Comparison of ENCODE assay signal across 21 cellular contexts in genomic region chr10:51986531-51986930, GRCh38.
A peak's percentile ranks its signal among the peaks of the same experiment; 100 is the strongest.
DNase-seq lines count a peak whose midpoint lies in the region; ATAC-seq, FAIRE-seq and TF ChIP-seq lines count a peak whose summit lies in the region.
"Had no signal": no experiment of that assay in that cellular context is flagged by ENCODE, and none has a peak within 500 bp of the region (broad histone marks: within the 10 kb centered on the region; RNA-seq: fewer than 3 reads in every experiment).

No MANE protein-coding gene starts in this region.

- H3K4me1 ChIP-seq in H1 (replicated peaks in 1 of 4; ENCODE audit: control insufficient read depth in 3 of 4, insufficient read depth in 4 of 4, low read length in 3 of 4) (no peaks in the 10 kb centered on the region; a peak in 1 of 7 replicates), psoas muscle (peaks cover 9% of the 10 kb centered on the region), SK-N-SH (ENCODE audit: control insufficient read depth in 1 of 2, insufficient read depth in 2 of 2, low read depth in 1 of 2, low read length in 1 of 2) (no peaks in the 10 kb centered on the region; a peak in 2 of 4 replicates)
- H3K4me1 ChIP-seq: BE2C had no signal

- no peak overlapping the region for H4K5ac ChIP-seq in H1 (ENCODE audit: insufficient read length, low read depth, low read length)

- H4K20me1 ChIP-seq in H1 (replicated peaks in 1 of 2; ENCODE audit: control insufficient read depth in 1 of 2, insufficient read depth in 2 of 2, low read length in 2 of 2) (peaks cover 0 to 3% of the 10 kb centered on the region in 2 experiments), SK-N-SH (ENCODE audit: insufficient read depth) (no peaks in the 10 kb centered on the region)

- no peaks in the 10 kb centered on the region for H3K79me2 ChIP-seq in H1 (ENCODE audit: control insufficient read depth in 1 of 2, insufficient read depth in 2 of 2, low read length in 2 of 2)
- H3K79me2 ChIP-seq in SK-N-SH (ENCODE audit: insufficient read depth), result no peaks in the 10 kb centered on the region

- H2BK120ac ChIP-seq in H1 (replicated peaks; ENCODE audit: low read depth, low read length), result no peak overlapping the region

- H2AFZ ChIP-seq in H1 (ENCODE audit: low read length), result no peak overlapping the region
- H2AFZ ChIP-seq in SK-N-SH (ENCODE audit: low read depth), result no peak overlapping the region
- H2AFZ ChIP-seq: PC-9 had no signal

- no peaks in the 10 kb centered on the region for H3K9me2 ChIP-seq in SK-N-SH

- no peak overlapping the region for H3K4me2 ChIP-seq in H1 (ENCODE audit: insufficient read depth in 1 of 2, low read depth in 2 of 2, low read length in 2 of 2)
- H3K4me2 ChIP-seq in SK-N-SH, result no peak overlapping the region
- H3K4me2 ChIP-seq: PC-9 had no signal

- TF ChIP-seq CTCF in H1 (IDR thresholded peaks at IDR 0.05; ENCODE audit: control extremely low read depth in 1 of 3, insufficient read depth in 1 of 3, low read depth in 1 of 3, low read length in 3 of 3) (no peak), psoas muscle (IDR thresholded peaks at IDR 0.05) (no peak), SK-N-SH (IDR thresholded peaks at IDR 0.05) (no peak)

- TF ChIP-seq EP300 in H1 (IDR thresholded peaks at IDR 0.05; ENCODE audit: borderline replicate concordance in 1 of 2, low read depth in 2 of 2, low read length in 2 of 2) (no peak), SK-N-SH (IDR thresholded peaks at IDR 0.05; ENCODE audit: borderline replicate concordance in 1 of 2, low read depth in 1 of 2, low read length in 1 of 2) (no peak)

- no peak overlapping the region for H3K4me3 ChIP-seq in H1 (ENCODE audit: extremely low read depth in 1 of 4, insufficient read depth in 2 of 4, low read depth in 3 of 4, low read length in 4 of 4)
- no peak overlapping the region for H3K4me3 ChIP-seq in psoas muscle
- no peak overlapping the region for H3K4me3 ChIP-seq in SK-N-SH (ENCODE audit: low read depth in 2 of 2, low read length in 1 of 2)
- H3K4me3 ChIP-seq: GM12878, PC-9 had no signal

- peak; percentile 77 for DNase-seq in DMS53 treated with DMSO at 0.1 percent for 48 hours (lab: John Stamatoyannopoulos, UW; ENCODE audit: unreplicated experiment)
- peak; percentile 17 for DNase-seq in LHCN-M2 (ENCODE audit: low read depth)
- DNase-seq in H1 (ENCODE audit: low read depth in 1 of 2, low spot score in 2 of 2), result no peak
- DNase-seq in psoas muscle, result no peak
- DNase-seq in NCI-H128 (lab: John Stamatoyannopoulos, UW; ENCODE audit: unreplicated experiment), result no peak
- DNase-seq in D341Med (ENCODE audit: low spot score), result no peak
- DNase-seq in SK-N-SH, result no peak
- DNase-seq: BE2C, DND-41, H9, KBM-7, NCI-H1092 treated with DMSO at 0.1 percent for 48 hours, NCI-H1694, NCI-H2227 treated with DMSO at 0.1 percent for 48 hours, NCI-H82, PC-9, RPMI8226, SIG-M5, T-cell had no signal

- H3K27ac ChIP-seq in H1 (ENCODE audit: low read depth, low read length), result no peak overlapping the region
- H3K27ac ChIP-seq in psoas muscle, result peak overlapping the region; percentile 50
- H3K27ac ChIP-seq in SK-N-SH (ENCODE audit: low read depth in 2 of 2, low read length in 1 of 2), result no peak overlapping the region; a peak in 1 of 4 replicates
- H3K27ac ChIP-seq: PC-9 had no signal

- H3K23me2 ChIP-seq in H1 (ENCODE audit: low read depth, low read length), result no peaks in the 10 kb centered on the region; the same call in 1 of the 2 replicates

- H3K9ac ChIP-seq in H1 (replicated peaks in 1 of 4; ENCODE audit: extremely low read depth in 1 of 4, low read depth in 3 of 4, low read length in 3 of 4) (no peak overlapping the region), SK-N-SH (no peak overlapping the region)

- no peak overlapping the region for H3K4ac ChIP-seq in H1 (replicated peaks; ENCODE audit: insufficient read length, low read depth, low read length)

- POLR2A ChIA-PET in H1 (lab: Charles Lee; ENCODE audit: partially characterized antibody), result no interaction called here
- POLR2A ChIA-PET in SK-N-SH (lab: Yijun Ruan, JAX), result no interaction called here

- TF ChIP-seq POLR2A in H1 (IDR thresholded peaks at IDR 0.05; ENCODE audit: control extremely low read depth in 1 of 2, low read depth in 2 of 2, low read length in 2 of 2), result no peak

- ATAC-seq in psoas muscle (peak; percentile 62 to 85 (median 67)), HG03097 (IDR thresholded peaks at IDR 0.05; ENCODE audit: low FRiP score, unreplicated experiment) (no peak)
- ATAC-seq: GM12878, T-cell had no signal

- H3K27me3 ChIP-seq in H1 (replicated peaks in 1 of 4; ENCODE audit: control insufficient read depth in 3 of 4, extremely low read depth in 1 of 4, insufficient read depth in 3 of 4, low read length in 3 of 4) (no peaks in the 10 kb centered on the region), psoas muscle (ENCODE audit: insufficient read depth in 3 of 3, low read length in 2 of 3) (no peaks in the 10 kb centered on the region), SK-N-SH (ENCODE audit: insufficient read depth) (no peaks in the 10 kb centered on the region)
- H3K27me3 ChIP-seq: BE2C had no signal

- CTCF ChIA-PET in H1 (lab: Charles Lee; ENCODE audit: partially characterized antibody) (interaction anchor here (0.6 to 1.6 kb wide), 3 partner anchors 26 to 508 kb away, joined by 3 to 4 read pairs (median 3); no protein-coding TSS in a partner anchor), SK-N-SH (lab: Yijun Ruan, JAX) (interaction anchor here (0.6 to 1.2 kb wide), 3 partner anchors 14 to 32 kb away, joined by 3 read pairs; no protein-coding TSS in a partner anchor)

- no peak overlapping the region for H4K8ac ChIP-seq in H1 (ENCODE audit: extremely low read depth, insufficient read depth, low read length)

- H3K79me1 ChIP-seq in H1 (ENCODE audit: low read depth, low read length), result no peaks in the 10 kb centered on the region

- H3K23ac ChIP-seq in H1 (ENCODE audit: insufficient read length), result no peak overlapping the region

- no peaks in the 10 kb centered on the region for H3K9me3 ChIP-seq in H1 (ENCODE audit: insufficient read depth in 2 of 2, low read depth in 1 of 2, low read length in 1 of 2)
- no peaks in the 10 kb centered on the region for H3K9me3 ChIP-seq in psoas muscle
- H3K9me3 ChIP-seq in SK-N-SH, result no peaks in the 10 kb centered on the region
- H3K9me3 ChIP-seq: BE2C had no signal

- no peak overlapping the region for H2BK12ac ChIP-seq in H1 (ENCODE audit: low read depth, low read length)

- no peak overlapping the region for H2BK20ac ChIP-seq in H1 (ENCODE audit: low read length)

- 71% methylated on average over 2 of the region's 2 CpGs; no CpG with 5 or more reads in 1 of the 2 experiments for WGBS in H1 (ENCODE audit: extremely low coverage in 1 of 2, insufficient coverage in 1 of 2, insufficient read length in 1 of 2, insufficient replicate concordance in 2 of 2, low coverage in 1 of 2, low lambda C conversion rate in 2 of 2, missing lambda C conversion rate in 1 of 2), 2 experiments
- WGBS in psoas muscle, 3 donors, result 3 to 20% (median 12%) methylated on average over 2 of the region's 2 CpGs
- 61% methylated on average over 2 of the region's 2 CpGs for WGBS in SK-N-SH (ENCODE audit: low lambda C conversion rate)

- no peak overlapping the region for H2BK5ac ChIP-seq in H1 (ENCODE audit: low read depth, low read length)

- H3K36me3 ChIP-seq in H1 (ENCODE audit: control insufficient read depth in 2 of 4, insufficient read depth in 4 of 4, low read length in 3 of 4), result no peaks in the 10 kb centered on the region
- H3K36me3 ChIP-seq in psoas muscle (ENCODE audit: insufficient read depth in 1 of 2, low read depth in 1 of 2), result no peaks in the 10 kb centered on the region
- no peaks in the 10 kb centered on the region for H3K36me3 ChIP-seq in SK-N-SH (replicated peaks in 1 of 2; ENCODE audit: control insufficient read depth in 1 of 2, insufficient read depth in 2 of 2, low read length in 1 of 2)
- H3K36me3 ChIP-seq: BE2C had no signal

- H2BK15ac ChIP-seq in H1 (ENCODE audit: low read length), result no peak overlapping the region

- no peaks in the 10 kb centered on the region for H3F3A ChIP-seq in SK-N-SH (replicated peaks; ENCODE audit: insufficient read depth)

- FAIRE-seq in H1 (lab: Jason Lieb, UNC), result no peak
- FAIRE-seq: GM12878 had no signal

- intact Hi-C loops in psoas muscle (cut with DNase I), result loop anchor here in 1 of 2 donors (10.0 kb wide), 1 partner anchor 228 kb away; no protein-coding TSS in a partner anchor

- no peak overlapping the region for H3K56ac ChIP-seq in H1 (replicated peaks; ENCODE audit: insufficient read length, low read depth, low read length)

- TF ChIP-seq RAD21 in H1 (IDR thresholded peaks at IDR 0.05 in 1 of 2, conservative IDR thresholded peaks at IDR 0.05 in 1 of 2; ENCODE audit: low read depth in 2 of 2, low read length in 2 of 2) (no peak), SK-N-SH (IDR thresholded peaks at IDR 0.05; ENCODE audit: low read length) (no peak)

- no peak overlapping the region for H3K18ac ChIP-seq in H1 (ENCODE audit: extremely low read depth, low read length)

- peak overlapping the region; percentile 3 for H4K91ac ChIP-seq in H1 (replicated peaks; ENCODE audit: insufficient read length, low read length)

- no peak overlapping the region for H2AK5ac ChIP-seq in H1 (ENCODE audit: low read depth, low read length)

- H3K14ac ChIP-seq in H1 (ENCODE audit: insufficient read length), result no peak overlapping the region

TF ChIP-seq in H1, 55 proteins besides CTCF, POLR2A, EP300 and RAD21:
- TF ChIP-seq JUN (IDR thresholded peaks at IDR 0.05; ENCODE audit: low read depth, low read length) (no peak), SP2 (IDR thresholded peaks at IDR 0.05; ENCODE audit: low read length) (no peak), SP1 (IDR thresholded peaks at IDR 0.05; ENCODE audit: low read depth, low read length) (no peak), CBX5 (IDR thresholded peaks at IDR 0.05; ENCODE audit: low read depth, low read length) (no peak), POU5F1 (IDR thresholded peaks at IDR 0.05; ENCODE audit: low read depth, low read length) (no peak)
TF ChIP-seq in H1: peak in this region for 0.

TF ChIP-seq in SK-N-SH, 30 proteins besides CTCF, POLR2A, EP300 and RAD21 (continues in another document):
- TF ChIP-seq EZH2phosphoT487 (IDR thresholded peaks at IDR 0.05; ENCODE audit: borderline replicate concordance, low read depth) (no peak), ZBTB33 (IDR thresholded peaks at IDR 0.05; ENCODE audit: borderline replicate concordance, low read depth) (no peak)

Comparison
In these comparisons a context has a peak if more than half of its experiments do, and no peak if none do; other contexts are left out.
1. DNase-seq: peak in DMS53 treated with DMSO at 0.1 percent for 48 hours (single experiment) and LHCN-M2 (single experiment); none in H1 (0 of 2), psoas muscle (0 of 2), NCI-H128 (single experiment), D341Med (single experiment) and SK-N-SH (single experiment).